In genomic region chr22:48406161-48406560, GRCh38 we compare ENCODE assay signal across 8 cellular contexts.
"Had no signal": no experiment of that assay in that cellular context is flagged by ENCODE, and none has a peak within 500 bp of the region (broad histone marks: within the 10 kb centered on the region; RNA-seq: fewer than 3 reads in every experiment).

No MANE protein-coding gene starts in this region.

- H3K4me3 ChIP-seq: GM12878 had no signal

- FAIRE-seq: G401.6, GM12878, GM12891, GM12892, GM18507, GM19239 had no signal

- ATAC-seq: GM12878 had no signal

- DNase-seq: GDM1, GF-D8 had no signal
